Comparison of ENCODE assay signal across 8 cellular contexts in the genomic region with DNA sequence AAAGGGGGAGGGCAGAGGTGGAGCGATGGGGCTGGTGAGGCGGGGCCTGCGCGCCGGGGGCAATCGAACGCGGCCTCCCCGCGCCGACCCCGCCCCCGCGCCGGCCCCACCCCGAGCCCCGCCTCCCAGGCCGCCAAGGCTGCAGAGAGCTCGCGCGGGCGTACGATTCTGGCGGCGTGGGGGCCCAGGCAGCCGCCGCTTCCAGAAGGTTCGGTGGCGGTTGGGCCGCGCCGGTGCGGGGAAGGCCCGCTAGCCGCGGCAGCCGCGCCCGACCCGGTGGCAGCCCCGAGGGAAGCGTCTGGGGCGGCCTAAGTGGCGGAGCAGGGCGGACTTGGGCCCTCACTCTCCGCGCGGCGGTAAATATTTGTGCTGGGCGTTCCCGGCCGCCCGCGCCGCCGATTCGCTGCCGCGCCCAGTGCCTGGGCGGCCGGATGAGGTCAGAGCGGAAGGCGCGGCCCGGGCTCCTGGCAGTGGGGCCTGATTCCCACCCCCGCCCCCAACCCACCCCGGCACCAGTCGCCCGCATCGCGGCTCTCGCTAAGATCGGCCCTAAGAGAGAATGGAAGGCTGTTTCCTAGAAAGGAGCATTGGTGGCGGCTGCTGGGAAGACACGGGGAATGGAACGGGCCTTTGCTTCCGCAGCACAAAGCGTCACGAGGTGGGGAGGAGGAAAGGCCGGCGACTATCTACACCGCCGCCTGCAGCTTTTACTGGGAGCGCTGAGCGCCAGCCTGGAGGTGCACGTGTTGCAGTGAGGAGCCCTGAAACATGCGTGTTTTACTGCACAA. TPM values are rescaled to one million over a fixed set of nuclear protein-coding genes. Genes with fewer than 3 reads are reported as not detected.
DNase-seq lines count a peak whose midpoint lies in the region; ATAC-seq and TF ChIP-seq lines count a peak whose summit lies in the region.

A gene with protein sequence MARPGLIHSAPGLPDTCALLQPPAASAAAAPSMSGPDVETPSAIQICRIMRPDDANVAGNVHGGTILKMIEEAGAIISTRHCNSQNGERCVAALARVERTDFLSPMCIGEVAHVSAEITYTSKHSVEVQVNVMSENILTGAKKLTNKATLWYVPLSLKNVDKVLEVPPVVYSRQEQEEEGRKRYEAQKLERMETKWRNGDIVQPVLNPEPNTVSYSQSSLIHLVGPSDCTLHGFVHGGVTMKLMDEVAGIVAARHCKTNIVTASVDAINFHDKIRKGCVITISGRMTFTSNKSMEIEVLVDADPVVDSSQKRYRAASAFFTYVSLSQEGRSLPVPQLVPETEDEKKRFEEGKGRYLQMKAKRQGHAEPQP (minus strand): TSS at position 368 of the 788 bp plus-strand sequence. CDS start 368 bp downstream, outside the sequence.

- H3K4me1 Mint-ChIP-seq in T-cell: peaks cover 21 to 24% (median 24%) of the 10 kb centered on the region in 3 donors

- DNase-seq in NCI-H1105 (lab: John Stamatoyannopoulos, UW): peak; percentile 85
- DNase-seq in T-cell: peak; percentile 76 to 92 (median 86)
- DNase-seq in heart right ventricle: peak; percentile 89 to 90
- peak; percentile 88 for DNase-seq in prostate gland (ENCODE audit: low spot score)

- H3K27me3 ChIP-seq in heart right ventricle (no peaks in the 10 kb centered on the region), prostate gland (replicated peaks; ENCODE audit: insufficient read depth) (no peaks in the 10 kb centered on the region)

- peak within 1 kb of the TSS; percentile 76 for H3K27ac ChIP-seq in adipose tissue (ENCODE audit: low read depth, low read length)
- peak within 1 kb of the TSS; percentile 86 to 99 (median 96) for H3K27ac ChIP-seq in heart right ventricle
- H3K27ac ChIP-seq in prostate gland: peak within 1 kb of the TSS; percentile 97 to 98
- H3K27ac ChIP-seq in urinary bladder (ENCODE audit: low read depth): peak within 1 kb of the TSS; percentile 100

- intact Hi-C loops in heart right ventricle (cut with DNase I) (loop anchor here in 4 of 10 donors (5.0 to 10.0 kb wide), 4 partner anchors 36 to 156 kb away; a partner anchor contains a TSS), prostate gland (cut with DNase I) (loop anchor here (5.0 kb wide), 2 partner anchors 46 to 146 kb away; no protein-coding TSS in a partner anchor)

- POLR2A ChIA-PET in T-cell (lab: Charles Lee): interaction anchor here (0.6 to 0.9 kb wide), 9 partner anchors 9 to 391 kb away, joined by 3 to 6 read pairs (median 4); no protein-coding TSS in a partner anchor

- no peaks in the 10 kb centered on the region for H3K36me3 Mint-ChIP-seq in T-cell

- peak; percentile 76 for TF ChIP-seq POLR2A in prostate gland (IDR thresholded peaks at IDR 0.05)

- H3K9me3 ChIP-seq in heart right ventricle: no peaks in the 10 kb centered on the region
- no peaks in the 10 kb centered on the region for H3K9me3 ChIP-seq in prostate gland

- peak within 1 kb of the TSS; percentile 82 to 86 (median 82) for H3K4me3 Mint-ChIP-seq in T-cell

- ATAC-seq in HG02642 (IDR thresholded peaks at IDR 0.05; ENCODE audit: poor library complexity, unreplicated experiment) (peak; percentile 84), T-cell (replicated peaks in 1 of 4) (peak; percentile 87 to 94 (median 90)), heart right ventricle (peak; percentile 95 to 99 (median 98))

- 0% methylated on average over 51 to 87 of the region's 87 CpGs for WGBS in adipose tissue, 3 donors
- 0% methylated on average over 44 to 87 of the region's 87 CpGs for WGBS in heart right ventricle, 2 donors
- WGBS in prostate gland: 0% methylated on average over 28 of the region's 87 CpGs
- under 1% methylated on average over 87 of the region's 87 CpGs for WGBS in urinary bladder

- H3K27ac Mint-ChIP-seq in T-cell: peak within 1 kb of the TSS; percentile 94 to 95

- CTCF ChIA-PET in T-cell (lab: Charles Lee): interaction anchor here (0.6 to 1.8 kb wide), 7 partner anchors 22 to 396 kb away, joined by 3 to 9 read pairs (median 3); no protein-coding TSS in a partner anchor

- H3K4me1 ChIP-seq in heart right ventricle: peaks cover 5 to 16% (median 13%) of the 10 kb centered on the region in 9 donors
- peaks cover 4% of the 10 kb centered on the region for H3K4me1 ChIP-seq in prostate gland (replicated peaks)
- H3K4me1 ChIP-seq in urinary bladder (ENCODE audit: insufficient read depth): no peaks in the 10 kb centered on the region

- TF ChIP-seq CTCF in GM12875 (IDR thresholded peaks at IDR 0.05; ENCODE audit: borderline replicate concordance, insufficient read depth, low read depth, low read length) (no peak), heart right ventricle (IDR thresholded peaks at IDR 0.05) (peak in 6 of 9 donors; percentile 8 to 56 (median 34)), prostate gland (IDR thresholded peaks at IDR 0.05) (peak in 3 of 4 experiments; percentile 19 to 49 (median 39))

- no peaks in the 10 kb centered on the region for H3K27me3 Mint-ChIP-seq in T-cell

- H3K9me3 Mint-ChIP-seq in T-cell: no peaks in the 10 kb centered on the region

- H3K4me3 ChIP-seq in GM12875 (ENCODE audit: low read depth, low read length) (peak within 1 kb of the TSS; percentile 73), heart right ventricle (peak within 1 kb of the TSS; percentile 37 to 76 (median 66)), prostate gland (peak within 1 kb of the TSS; percentile 59 to 77), urinary bladder (ENCODE audit: low read depth, low read length) (peak within 1 kb of the TSS; percentile 69)

- H3K36me3 ChIP-seq in heart right ventricle: no peaks in the 10 kb centered on the region
- H3K36me3 ChIP-seq in prostate gland: no peaks in the 10 kb centered on the region
- H3K36me3 ChIP-seq in urinary bladder (ENCODE audit: insufficient read depth): no peaks in the 10 kb centered on the region

RNA-seq across cellular contexts. Expression of the gene that starts here (rescaled TPM):
- 1 to 10 TPM; 6.1 to 9.3 (median 7.4) TPM for total RNA-seq in T-cell
- polyA plus RNA-seq in adipose tissue: 10 to 100 TPM in 2 of 3 donors, 1 to 10 TPM in 1; 6.5 to 13.8 (median 11.0) TPM
- 10 to 100 TPM in 3 of 10 donors, 1 to 10 TPM in 7; 5.1 to 26.9 (median 8.6) TPM for total RNA-seq in heart right ventricle
- 10 to 100 TPM in 1 of 2 donors, 1 to 10 TPM in 1; 4.0 to 40.4 TPM for polyA plus RNA-seq in heart right ventricle
- 10 to 100 TPM; 16.9 to 24.9 TPM for total RNA-seq in prostate gland
- 6.9 TPM for total RNA-seq in urinary bladder
- 36.8 TPM for polyA plus RNA-seq in urinary bladder

Comparison
In these comparisons a context has a peak if more than half of its experiments do, and no peak if none do; other contexts are left out.
1. Peak in every context shown above with its lines: DNase-seq, ATAC-seq, H3K4me3 ChIP-seq and H3K27ac ChIP-seq.